Comparison of ENCODE assay signal across 14 cellular contexts in genomic region chr12:103268831-103269514, GRCh38.
A peak's percentile ranks its signal among the peaks of the same experiment; 100 is the strongest.
DNase-seq lines count a peak whose midpoint lies in the region; ATAC-seq and TF ChIP-seq lines count a peak whose summit lies in the region.
"Had no signal": no experiment of that assay in that cellular context is flagged by ENCODE, and none has a peak within 500 bp of the region (broad histone marks: within the 10 kb centered on the region; RNA-seq: fewer than 3 reads in every experiment).

No MANE protein-coding gene starts in this region.

- no peak for TF ChIP-seq CTCF in activated CD8-positive, alpha-beta T cell treated with anti-CD3 and anti-CD28 coated beads for 36 hours (IDR thresholded peaks at IDR 0.05)
- TF ChIP-seq CTCF in WERI-Rb-1 (IDR thresholded peaks at IDR 0.05; ENCODE audit: low read depth, low read length): no peak

- H3K27ac Mint-ChIP-seq in activated CD8-positive, alpha-beta T cell treated with anti-CD3 and anti-CD28 coated beads for 36 hours: peak overlapping the region; percentile 46

- H3K27ac ChIP-seq in WERI-Rb-1: no peak overlapping the region
- H3K27ac ChIP-seq: adrenal gland, C4-2B, Peyer's patch had no signal

- peaks cover 20% of the 10 kb centered on the region for H3K4me1 Mint-ChIP-seq in activated CD8-positive, alpha-beta T cell treated with anti-CD3 and anti-CD28 coated beads for 36 hours (ENCODE audit: low read depth)

- POLR2A ChIA-PET in activated CD8-positive, alpha-beta T cell treated with anti-CD3 and anti-CD28 coated beads for 36 hours (lab: Charles Lee): no interaction called here

- H3K9me3 Mint-ChIP-seq in activated CD8-positive, alpha-beta T cell treated with anti-CD3 and anti-CD28 coated beads for 36 hours: no peaks in the 10 kb centered on the region
- H3K9me3 Mint-ChIP-seq: neural crest cell had no signal

- no peaks in the 10 kb centered on the region for H3K27me3 Mint-ChIP-seq in activated CD8-positive, alpha-beta T cell treated with anti-CD3 and anti-CD28 coated beads for 36 hours

- H3K36me3 ChIP-seq in WERI-Rb-1: no peaks in the 10 kb centered on the region
- H3K36me3 ChIP-seq: adrenal gland, Peyer's patch had no signal

- ATAC-seq in GM19452 (IDR thresholded peaks at IDR 0.05; ENCODE audit: unreplicated experiment) (peak; percentile 50), GM19397 (IDR thresholded peaks at IDR 0.05; ENCODE audit: unreplicated experiment) (no peak), GM18909 (IDR thresholded peaks at IDR 0.05; ENCODE audit: poor library complexity, unreplicated experiment) (no peak), HG02642 (IDR thresholded peaks at IDR 0.05; ENCODE audit: poor library complexity, unreplicated experiment) (no peak)
- peak; percentile 66 for ATAC-seq in activated CD8-positive, alpha-beta T cell treated with anti-CD3 and anti-CD28 coated beads for 36 hours
- ATAC-seq: esophagus mucosa had no signal

- DNase-seq in COLO668 (lab: John Stamatoyannopoulos, UW; ENCODE audit: unreplicated experiment) (peak; percentile 68), NCI-H2171 treated with DMSO at 0.1 percent for 48 hours (lab: John Stamatoyannopoulos, UW) (peak; percentile 81), WERI-Rb-1 (no peak)
- peak; percentile 8 for DNase-seq in activated CD8-positive, alpha-beta T cell treated with anti-CD3 and anti-CD28 coated beads for 36 hours
- DNase-seq: IMR-90, Peyer's patch had no signal

- no peak overlapping the region for H3K4me3 ChIP-seq in WERI-Rb-1 (ENCODE audit: low read depth, low read length)
- H3K4me3 ChIP-seq: adrenal gland, Peyer's patch had no signal

- H3K36me3 Mint-ChIP-seq in activated CD8-positive, alpha-beta T cell treated with anti-CD3 and anti-CD28 coated beads for 36 hours (ENCODE audit: low read depth): no peaks in the 10 kb centered on the region

- H3K27me3 ChIP-seq in WERI-Rb-1 (ENCODE audit: insufficient read depth, low read depth, severe bottlenecking): no peaks in the 10 kb centered on the region
- H3K27me3 ChIP-seq: adrenal gland, Peyer's patch had no signal

- no peak overlapping the region for H3K4me3 Mint-ChIP-seq in activated CD8-positive, alpha-beta T cell treated with anti-CD3 and anti-CD28 coated beads for 36 hours
- H3K4me3 Mint-ChIP-seq: neural crest cell had no signal

- intact Hi-C loops in activated CD8-positive, alpha-beta T cell treated with anti-CD3 and anti-CD28 coated beads for 36 hours (cut with micrococcal nuclease): no loop called here

- CTCF ChIA-PET in activated CD8-positive, alpha-beta T cell treated with anti-CD3 and anti-CD28 coated beads for 36 hours (lab: Charles Lee): interaction anchor here (1.2 kb wide), 1 partner anchor 8 kb away, joined by 4 read pairs; no protein-coding TSS in a partner anchor

- no peaks in the 10 kb centered on the region for H3K9me3 ChIP-seq in WERI-Rb-1 (ENCODE audit: severe bottlenecking)
- H3K9me3 ChIP-seq: adrenal gland, Peyer's patch had no signal

Comparison
In these comparisons a context has a peak if more than half of its experiments do, and no peak if none do; other contexts are left out.
1. ATAC-seq: peak in GM19452 (single experiment) and activated CD8-positive, alpha-beta T cell treated with anti-CD3 and anti-CD28 coated beads for 36 hours (single experiment); none in GM19397 (single experiment), GM18909 (single experiment) and HG02642 (single experiment).